Comparison of ENCODE assay signal across 20 cellular contexts in genomic region chr6:147298461-147298860, GRCh38.
DNase-seq lines count a peak whose midpoint lies in the region; ATAC-seq lines count a peak whose summit lies in the region.
"Had no signal": no experiment of that assay in that cellular context is flagged by ENCODE, and none has a peak within 500 bp of the region (broad histone marks: within the 10 kb centered on the region; RNA-seq: fewer than 3 reads in every experiment).

No MANE protein-coding gene starts in this region.

- DNase-seq in ACHN (peak; percentile 29), RKO (ENCODE audit: low spot score) (peak; percentile 4), immature natural killer cell (no peak), ecto neural progenitor cell (ENCODE audit: low spot score) (no peak), NCI-H1417 (lab: John Stamatoyannopoulos, UW) (no peak)
- DNase-seq in CD8-positive, alpha-beta memory T cell: no peak
- DNase-seq: activated CD4-positive, alpha-beta T cell treated with anti-CD3 and anti-CD28 coated beads, Interleukin-2, amount 50 U/mL, for 48 hours; heart right ventricle; KBM-7; left ventricle myocardium inferior; naive B cell; NCI-H146; retina; Right ventricle myocardium superior; stimulated activated CD4-positive, alpha-beta T cell treated with anti-CD3 and anti-CD28 coated beads, Interleukin-2, amount 100 ng/mL, for 48 hours; stimulated activated naive CD4-positive, alpha-beta T cell; thyroid gland had no signal

- peak overlapping the region in 6 of 7 donors; percentile 48 to 75 (median 64) for H3K4me3 Mint-ChIP-seq in CD8-positive, alpha-beta memory T cell
- peak overlapping the region in 4 of 5 donors; percentile 65 to 76 (median 75) for H3K4me3 Mint-ChIP-seq in immature natural killer cell
- H3K4me3 Mint-ChIP-seq: naive B cell, WTC11 had no signal

- H3K4me1 Mint-ChIP-seq in CD8-positive, alpha-beta memory T cell: peaks cover 16 to 25% (median 18%) of the 10 kb centered on the region in 3 donors
- H3K4me1 Mint-ChIP-seq in immature natural killer cell: peaks cover 15 to 25% of the 10 kb centered on the region in 2 donors
- H3K4me1 Mint-ChIP-seq: WTC11 had no signal

- H3K4me3 ChIP-seq in CD8-positive, alpha-beta memory T cell (ENCODE audit: low read length): no peak overlapping the region
- H3K4me3 ChIP-seq: heart right ventricle, left ventricle myocardium inferior, thyroid gland had no signal

- POLR2A ChIA-PET in CD8-positive, alpha-beta memory T cell (lab: Charles Lee): no interaction called here

- CTCF ChIA-PET in CD8-positive, alpha-beta memory T cell (lab: Charles Lee): no interaction called here

- peaks cover 17 to 24% (median 20%) of the 10 kb centered on the region in 5 donors for H3K9me3 Mint-ChIP-seq in CD8-positive, alpha-beta memory T cell
- H3K9me3 Mint-ChIP-seq in immature natural killer cell: peaks cover 0 to 15% (median 8%) of the 10 kb centered on the region in 6 donors

- peaks cover 8% of the 10 kb centered on the region for H3K9me3 ChIP-seq in CD8-positive, alpha-beta memory T cell (ENCODE audit: low read length)
- H3K9me3 ChIP-seq: thyroid gland had no signal

- peaks cover 33 to 68% (median 53%) of the 10 kb centered on the region in 3 donors for H3K36me3 Mint-ChIP-seq in CD8-positive, alpha-beta memory T cell
- peaks cover 27 to 51% (median 38%) of the 10 kb centered on the region in 3 donors for H3K36me3 Mint-ChIP-seq in immature natural killer cell

- no peak for ATAC-seq in GM21529 (IDR thresholded peaks at IDR 0.05; ENCODE audit: unreplicated experiment)
- ATAC-seq: heart right ventricle, WTC11 had no signal

- in situ Hi-C loops in ACHN (cut with HindIII; ENCODE audit: low pct_ligation_motif_present, low pct_unique_long_range_greater_than_20kb, low sequenced_read_pairs): no loop called here

- peak overlapping the region in 3 of 8 donors; percentile 19 to 43 (median 23) for H3K27ac Mint-ChIP-seq in CD8-positive, alpha-beta memory T cell
- peak overlapping the region; percentile 0 to 81 (median 43) for H3K27ac Mint-ChIP-seq in immature natural killer cell
- H3K27ac Mint-ChIP-seq: naive B cell, WTC11 had no signal

- no peaks in the 10 kb centered on the region for H3K27me3 Mint-ChIP-seq in CD8-positive, alpha-beta memory T cell
- peaks cover 0 to 2% (median 0%) of the 10 kb centered on the region in 3 donors for H3K27me3 Mint-ChIP-seq in immature natural killer cell (ENCODE audit: low read depth in 3 of 3)
- H3K27me3 Mint-ChIP-seq: CD4-positive, CD25-positive, alpha-beta regulatory T cell; naive B cell had no signal

- no peaks in the 10 kb centered on the region for H3K27me3 ChIP-seq in CD8-positive, alpha-beta memory T cell (ENCODE audit: insufficient read depth, low read length, poor library complexity, severe bottlenecking)
- H3K27me3 ChIP-seq: heart right ventricle, thyroid gland had no signal

- no peak overlapping the region for H3K27ac ChIP-seq in CD8-positive, alpha-beta memory T cell (ENCODE audit: low read depth, low read length)
- H3K27ac ChIP-seq: heart right ventricle, left ventricle myocardium inferior, thyroid gland had no signal

- H3K36me3 ChIP-seq in CD8-positive, alpha-beta memory T cell (ENCODE audit: insufficient read depth, low read length): peaks cover 28% of the 10 kb centered on the region

- H3K4me1 ChIP-seq in CD8-positive, alpha-beta memory T cell (ENCODE audit: insufficient read depth, low read length): no peaks in the 10 kb centered on the region
- H3K4me1 ChIP-seq: heart right ventricle, left ventricle myocardium inferior, thyroid gland had no signal

Comparison
In these comparisons a context has a peak if more than half of its experiments do, and no peak if none do; other contexts are left out.
1. DNase-seq: peak in ACHN (single experiment) and RKO (single experiment); none in CD8-positive, alpha-beta memory T cell (0 of 5), immature natural killer cell (0 of 3), ecto neural progenitor cell (single experiment) and NCI-H1417 (0 of 3).